In genomic region chr4:71765837-71766236, GRCh38 we compare ENCODE assay signal across 23 cellular contexts. TPM values are rescaled to one million over a fixed set of nuclear protein-coding genes. Genes with fewer than 3 reads are reported as not detected.
A peak's percentile ranks its signal among the peaks of the same experiment; 100 is the strongest.
DNase-seq lines count a peak whose midpoint lies in the region; ATAC-seq and TF ChIP-seq lines count a peak whose summit lies in the region.
"Had no signal": no experiment of that assay in that cellular context is flagged by ENCODE, and none has a peak within 500 bp of the region (broad histone marks: within the 10 kb centered on the region; RNA-seq: fewer than 3 reads in every experiment).

No MANE protein-coding gene starts in this region.

- H3K27ac ChIP-seq in OCI-LY3 (ENCODE audit: low read length) (no peak overlapping the region), neural progenitor cell (no peak overlapping the region), WERI-Rb-1 (no peak overlapping the region)

- no peak overlapping the region for H2AFZ ChIP-seq in OCI-LY3 (ENCODE audit: low read depth, low read length)
- H2AFZ ChIP-seq in neural progenitor cell (replicated peaks) = peak overlapping the region; percentile 27

- H3F3A ChIP-seq in neural progenitor cell (ENCODE audit: low read depth) = no peaks in the 10 kb centered on the region

- H3K9me3 Mint-ChIP-seq in chondrocyte (ENCODE audit: low read depth) (no peaks in the 10 kb centered on the region), neural progenitor cell (peaks cover 3% of the 10 kb centered on the region)
- H3K9me3 Mint-ChIP-seq: CD8-positive, alpha-beta memory T cell had no signal

- H3K4me3 ChIP-seq in HAP-1 (no peak overlapping the region), OCI-LY3 (ENCODE audit: low read length) (no peak overlapping the region), neural progenitor cell (no peak overlapping the region), WERI-Rb-1 (ENCODE audit: low read depth, low read length) (no peak overlapping the region)

- H3K4me1 ChIP-seq in HAP-1 = peaks cover 14% of the 10 kb centered on the region
- peaks cover 11% of the 10 kb centered on the region for H3K4me1 ChIP-seq in OCI-LY3 (ENCODE audit: low read length)
- H3K4me1 ChIP-seq in neural progenitor cell = no peaks in the 10 kb centered on the region

- H3K4me3 Mint-ChIP-seq in chondrocyte (ENCODE audit: unreplicated experiment) (no peak overlapping the region), neural progenitor cell (no peak overlapping the region)
- H3K4me3 Mint-ChIP-seq: CD8-positive, alpha-beta memory T cell had no signal

- peaks cover under 1% of the 10 kb centered on the region; the same call in 1 of the 2 replicates for H3K27me3 ChIP-seq in HAP-1 (ENCODE audit: low read depth)
- no peaks in the 10 kb centered on the region for H3K27me3 ChIP-seq in OCI-LY3 (ENCODE audit: low read depth, low read length)
- no peaks in the 10 kb centered on the region for H3K27me3 ChIP-seq in neural progenitor cell
- no peaks in the 10 kb centered on the region for H3K27me3 ChIP-seq in WERI-Rb-1 (ENCODE audit: insufficient read depth, low read depth, severe bottlenecking)

- H3K4me2 ChIP-seq in OCI-LY3 (ENCODE audit: low read length) = peak overlapping the region; percentile 6; the same call in 1 of the 2 replicates
- no peak overlapping the region for H3K4me2 ChIP-seq in neural progenitor cell
- H3K4me2 ChIP-seq: SK-N-SH had no signal

- no peaks in the 10 kb centered on the region for H4K20me1 ChIP-seq in OCI-LY3 (ENCODE audit: insufficient read depth, low read length)
- no peaks in the 10 kb centered on the region for H4K20me1 ChIP-seq in neural progenitor cell (ENCODE audit: low read depth)

- in situ Hi-C loops in HAP-1 (cut with MboI; ENCODE audit: low sequenced_read_pairs) = no loop called here

- H3K27me3 Mint-ChIP-seq in chondrocyte (ENCODE audit: low read depth) (peaks cover 41% of the 10 kb centered on the region), neural progenitor cell (ENCODE audit: insufficient read depth, low read depth) (peaks cover 3% of the 10 kb centered on the region)

- no peak overlapping the region for H3K9ac ChIP-seq in OCI-LY3 (ENCODE audit: low read length)
- no peak overlapping the region for H3K9ac ChIP-seq in neural progenitor cell
- H3K9ac ChIP-seq: SK-N-SH had no signal

- peaks cover 1% of the 10 kb centered on the region for H3K36me3 Mint-ChIP-seq in chondrocyte (ENCODE audit: low read depth)
- no peaks in the 10 kb centered on the region for H3K36me3 Mint-ChIP-seq in neural progenitor cell
- H3K36me3 Mint-ChIP-seq: CD8-positive, alpha-beta memory T cell had no signal

- H3K79me2 ChIP-seq in OCI-LY3 (ENCODE audit: low read length) (no peaks in the 10 kb centered on the region), neural progenitor cell (ENCODE audit: low read depth) (no peaks in the 10 kb centered on the region)

- ATAC-seq in HG02678 (IDR thresholded peaks at IDR 0.05; ENCODE audit: unreplicated experiment) = no peak
- ATAC-seq: HepG2 had no signal

- H3K9me3 ChIP-seq in HAP-1 (peaks cover 6% of the 10 kb centered on the region; the same call in 1 of the 2 replicates), OCI-LY3 (ENCODE audit: insufficient read depth, low read length) (no peaks in the 10 kb centered on the region), neural progenitor cell (ENCODE audit: low read depth) (no peaks in the 10 kb centered on the region), WERI-Rb-1 (ENCODE audit: severe bottlenecking) (no peaks in the 10 kb centered on the region)
- H3K9me3 ChIP-seq: SK-N-SH had no signal

- H3K4me1 Mint-ChIP-seq in chondrocyte (ENCODE audit: low read depth) (no peaks in the 10 kb centered on the region), neural progenitor cell (no peaks in the 10 kb centered on the region)

- H3K27ac Mint-ChIP-seq in chondrocyte (ENCODE audit: unreplicated experiment) (peak overlapping the region; percentile 15), neural progenitor cell (no peak overlapping the region)
- H3K27ac Mint-ChIP-seq: CD8-positive, alpha-beta memory T cell had no signal

- no peaks in the 10 kb centered on the region for H3K36me3 ChIP-seq in HAP-1 (replicated peaks)
- no peaks in the 10 kb centered on the region for H3K36me3 ChIP-seq in OCI-LY3 (replicated peaks; ENCODE audit: low read depth, low read length)
- H3K36me3 ChIP-seq in neural progenitor cell = no peaks in the 10 kb centered on the region
- no peaks in the 10 kb centered on the region for H3K36me3 ChIP-seq in WERI-Rb-1

- TF ChIP-seq CTCF in OCI-LY3 (IDR thresholded peaks at IDR 0.05; ENCODE audit: low read depth, low read length) (no peak), chondrocyte (IDR thresholded peaks at IDR 0.05) (no peak), neural progenitor cell (IDR thresholded peaks at IDR 0.05) (no peak), WERI-Rb-1 (IDR thresholded peaks at IDR 0.05; ENCODE audit: low read depth, low read length) (no peak)

- DNase-seq in HAP-1 (ENCODE audit: low spot score in 2 of 2) (peak; percentile 11 to 81), chondrocyte (ENCODE audit: low spot score) (no peak), neural progenitor cell (ENCODE audit: low spot score) (no peak), WERI-Rb-1 (no peak), NCI-H526 (lab: John Stamatoyannopoulos, UW) (no peak)
- DNase-seq: C1 segment of cervical spinal cord; CD8-positive, alpha-beta memory T cell; DMS53; EL; H7; KBM-7; MV-4-11; NCI-H1417 treated with DMSO at 0.1 percent for 48 hours; NCI-H187 treated with DMSO at 0.1 percent for 48 hours; NCI-H226; NCI-H524 treated with DMSO at 0.1 percent for 48 hours; SHP77; SK-N-SH had no signal

RNA-seq across cellular contexts. Expression of gene GC, which starts 18.0 kb away (rescaled TPM):
- not detected in 3 replicates for total RNA-seq in chondrocyte
- not detected in 2 replicates for total RNA-seq in neural progenitor cell (ENCODE audit: low replicate concordance)
- total RNA-seq: CD8-positive, alpha-beta memory T cell; H7; OCI-LY7; RPMI7951 had no signal

Comparison
In these comparisons a context has a peak if more than half of its experiments do, and no peak if none do; other contexts are left out.
1. DNase-seq: peak in HAP-1 (2 of 2); none in chondrocyte (single experiment), neural progenitor cell (single experiment), WERI-Rb-1 (single experiment) and NCI-H526 (0 of 2).